In the genomic region with DNA sequence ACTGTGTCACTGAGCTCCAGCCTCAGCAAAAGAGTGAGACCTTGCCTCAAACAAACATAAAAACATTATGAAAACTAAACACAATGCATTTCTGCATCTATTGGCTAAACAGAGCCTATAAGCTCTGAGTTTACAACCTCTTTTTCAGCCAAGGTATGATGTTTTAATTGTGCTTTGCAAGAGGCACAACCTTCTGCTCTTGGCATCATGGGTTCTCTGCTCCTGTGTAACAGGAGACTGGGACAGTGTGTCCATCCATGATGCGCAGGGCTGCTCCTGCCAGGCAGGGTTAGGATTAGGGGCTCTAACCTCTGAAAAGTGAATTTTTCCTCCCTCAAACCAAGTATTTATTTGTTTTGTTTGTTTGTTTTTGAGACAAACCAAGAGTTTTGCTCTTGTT, we compare ENCODE assay signal across 29 cellular contexts.
"Had no signal": no experiment of that assay in that cellular context is flagged by ENCODE, and none has a peak within 500 bp of the region (broad histone marks: within the 10 kb centered on the region; RNA-seq: fewer than 3 reads in every experiment).

No MANE protein-coding gene starts in this region.

- FAIRE-seq: pancreas had no signal

- ATAC-seq: naive thymus-derived CD8-positive, alpha-beta T cell; natural killer cell treated with Interleukin-12 subunit alpha and Interleukin-12 subunit beta and Interleukin-15 and Interleukin-18, amount 100 ng/mL, for 72 hours; pancreas; sciatic nerve; stimulated activated memory B cell treated with anti-CD40 and anti-IgM and Interleukin-4, amounts not matched to agents 10 μg/mL and 1 μg/mL and 100 μg/mL, for 72 hours; stimulated activated naive CD8-positive, alpha-beta T cell treated with anti-CD3 and anti-CD28 coated beads, Interleukin-15, amount 100 ng/mL, for 72 hours; stimulated activated naive CD8-positive, alpha-beta T cell treated with anti-CD3 and anti-CD28 coated beads, Interleukin-15, Interleukin-2, amounts not matched to agents 100 U/mL and 50 U/mL, for 24 hours; upper lobe of right lung had no signal

- H3K9me3 ChIP-seq: neutrophil, pancreas, prostate gland, right atrium auricular region, spleen, suprapubic skin, testis, tibial artery, transverse colon, upper lobe of right lung, uterus had no signal

- H3K4me3 ChIP-seq: pancreas, prostate gland, right atrium auricular region, skin epidermis, smooth muscle cell, spleen, suprapubic skin, testis, tibial artery, transverse colon, upper lobe of right lung, uterus had no signal

- H3K27ac ChIP-seq: neutrophil, pancreas, prostate gland, suprapubic skin, testis, tibial artery, transverse colon, upper lobe of right lung had no signal

- DNase-seq: naive thymus-derived CD8-positive, alpha-beta T cell; nephron progenitor cell; nucleus accumbens; pancreas; retina; spleen; stimulated activated CD4-positive, alpha-beta T cell treated with anti-CD3 and anti-CD28 coated beads, Interleukin-12 subunit alpha, Interleukin-12 subunit beta, amount 100 ng/mL, for 4 hours; stimulated activated CD4-positive, alpha-beta T cell treated with anti-CD3 and anti-CD28 coated beads, Interleukin-1b, Interleukin-23, amount 100 ng/mL, for 48 hours; stimulated activated CD4-positive, alpha-beta T cell treated with anti-CD3 and anti-CD28 coated beads, Interleukin-4, amount 100 ng/mL, for 1 hour; stimulated activated CD4-positive, alpha-beta T cell treated with anti-CD3 and anti-CD28 coated beads, Interleukin-4, amount 100 ng/mL, for 4 hours; stimulated activated CD8-positive, alpha-beta memory T cell treated with anti-CD3 and anti-CD28 coated beads, Interleukin-4, amount 100 ng/mL, for 48 hours; stimulated activated naive CD4-positive, alpha-beta T cell; stimulated activated naive CD8-positive, alpha-beta T cell treated with anti-CD3 and anti-CD28 coated beads, Interleukin-15, amount 100 ng/mL, for 72 hours; stimulated activated naive CD8-positive, alpha-beta T cell treated with anti-CD3 and anti-CD28 coated beads, Interleukin-15, Interleukin-2, amounts not matched to agents 100 U/mL and 50 U/mL, for 24 hours; substantia nigra; testis; tibial artery; transverse colon; upper lobe of right lung; uterus had no signal

- H3K27me3 ChIP-seq: neutrophil, pancreas, right atrium auricular region, spleen, suprapubic skin, testis, tibial artery, transverse colon, upper lobe of right lung, uterus had no signal

- H3K4me2 ChIP-seq: smooth muscle cell had no signal

- H3K36me3 ChIP-seq: neutrophil, pancreas, prostate gland, right atrium auricular region, spleen, suprapubic skin, tibial artery, transverse colon, upper lobe of right lung, uterus had no signal
